In the genomic region with DNA sequence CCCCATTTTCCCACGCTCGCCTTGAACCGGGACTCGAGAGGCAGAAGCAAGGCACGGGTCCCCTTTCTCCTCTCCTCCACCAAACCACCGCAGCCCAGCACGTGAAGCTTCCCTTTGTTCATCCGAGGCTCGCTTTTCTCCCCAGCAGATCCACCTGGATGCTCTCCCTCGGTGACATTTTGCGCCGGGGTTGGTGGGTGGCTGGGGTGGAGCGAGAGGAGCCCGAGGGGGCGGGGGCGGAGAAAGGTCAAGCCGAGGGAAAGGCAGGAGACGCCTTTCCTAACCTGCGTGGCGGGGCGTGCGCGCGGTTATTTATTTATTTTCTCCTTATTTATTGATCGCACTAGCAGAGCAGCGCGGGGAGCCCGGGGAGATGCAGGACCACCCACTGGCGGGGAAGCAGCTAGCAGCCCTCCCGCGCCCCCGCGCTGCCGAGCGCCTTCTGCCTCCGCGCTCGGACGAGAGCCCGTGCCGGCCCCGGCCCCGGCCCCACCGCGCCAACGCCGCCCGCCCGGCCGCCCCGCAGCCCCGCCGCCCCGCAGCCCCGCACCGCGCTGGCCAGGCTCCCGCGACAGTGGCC, we compare ENCODE assay signal across 8 cellular contexts. TPM values are rescaled to one million over a fixed set of nuclear protein-coding genes. Genes with fewer than 3 reads are reported as not detected.
A peak's percentile ranks its signal among the peaks of the same experiment; 100 is the strongest.
DNase-seq lines count a peak whose midpoint lies in the region; ATAC-seq, FAIRE-seq and TF ChIP-seq lines count a peak whose summit lies in the region.

A gene (plus strand): TSS at position 280 of the 580 bp plus-strand sequence.

- H3K9me3 ChIP-seq in H1 (ENCODE audit: insufficient read depth in 2 of 2, low read depth in 1 of 2, low read length in 1 of 2) = no peaks in the 10 kb centered on the region

- H2AFZ ChIP-seq in H1 (ENCODE audit: low read length) = peak within 1 kb of the TSS; percentile 46

- CTCF ChIA-PET in H1 (lab: Charles Lee; ENCODE audit: partially characterized antibody) = interaction anchor here (0.8 to 2.0 kb wide), 9 partner anchors 9 to 453 kb away, joined by 3 to 11 read pairs (median 3); no protein-coding TSS in a partner anchor

- H2BK12ac ChIP-seq in H1 (ENCODE audit: low read depth, low read length) = peak within 1 kb of the TSS; percentile 18; the same call in 1 of the 2 replicates

- 2% methylated on average over 35 of the region's 59 CpGs; no CpG with 5 or more reads in 1 of the 2 experiments for WGBS in H1 (ENCODE audit: extremely low coverage in 1 of 2, insufficient coverage in 1 of 2, insufficient read length in 1 of 2, insufficient replicate concordance in 2 of 2, low coverage in 1 of 2, low lambda C conversion rate in 2 of 2, missing lambda C conversion rate in 1 of 2), 2 experiments

- no peak within 1 kb of the TSS for H3K27ac ChIP-seq in H1 (ENCODE audit: low read depth, low read length)

- TF ChIP-seq CTCF in H1 (IDR thresholded peaks at IDR 0.05; ENCODE audit: control extremely low read depth in 1 of 3, insufficient read depth in 1 of 3, low read depth in 1 of 3, low read length in 3 of 3) = no peak

- H4K5ac ChIP-seq in H1 (ENCODE audit: insufficient read length, low read depth, low read length) = peak within 1 kb of the TSS; percentile 68

- H4K20me1 ChIP-seq in H1 (replicated peaks in 1 of 2; ENCODE audit: control insufficient read depth in 1 of 2, insufficient read depth in 2 of 2, low read length in 2 of 2) = no peaks in the 10 kb centered on the region

- H3K36me3 ChIP-seq in H1 (ENCODE audit: control insufficient read depth in 2 of 4, insufficient read depth in 4 of 4, low read length in 3 of 4) = peaks cover 0 to 3% (median 0%) of the 10 kb centered on the region in 4 experiments; a peak in 2 of 8 replicates

- peak within 1 kb of the TSS; percentile 37 to 55 (median 44) for H3K9ac ChIP-seq in H1 (replicated peaks in 1 of 4; ENCODE audit: extremely low read depth in 1 of 4, low read depth in 3 of 4, low read length in 3 of 4)

- H2BK5ac ChIP-seq in H1 (ENCODE audit: low read depth, low read length) = peak within 1 kb of the TSS; percentile 27; the same call in 1 of the 2 replicates

- H3K79me2 ChIP-seq in H1 (ENCODE audit: control insufficient read depth in 1 of 2, insufficient read depth in 2 of 2, low read length in 2 of 2) = peaks cover 0 to 29% of the 10 kb centered on the region in 2 experiments; a peak in 2 of 4 replicates

- TF ChIP-seq POLR2A in H1 (IDR thresholded peaks at IDR 0.05; ENCODE audit: control extremely low read depth in 1 of 2, low read depth in 2 of 2, low read length in 2 of 2) = no peak

- peak within 1 kb of the TSS; percentile 32 for H3K56ac ChIP-seq in H1 (replicated peaks; ENCODE audit: insufficient read length, low read depth, low read length)

- H3K4me2 ChIP-seq in H1 (ENCODE audit: insufficient read depth in 1 of 2, low read depth in 2 of 2, low read length in 2 of 2) = peak within 1 kb of the TSS; percentile 63 to 93

- in situ Hi-C loops in KBM-7 (cut with MboI; ENCODE audit: low pct_unique_long_range_greater_than_20kb, low sequenced_read_pairs) = no loop called here

- peak within 1 kb of the TSS; percentile 63; the same call in 1 of the 2 replicates for H3K18ac ChIP-seq in H1 (ENCODE audit: extremely low read depth, low read length)

- FAIRE-seq in H1 (lab: Jason Lieb, UNC) = no peak

- ATAC-seq in HG02759 (IDR thresholded peaks at IDR 0.05; ENCODE audit: unreplicated experiment) = peak; percentile 48

- 0 out of 2 replicates have a peak within 1 kb of the TSS, but pooled peaks have one; percentile 8 for H2BK20ac ChIP-seq in H1 (ENCODE audit: low read length)

- H3K23ac ChIP-seq in H1 (ENCODE audit: insufficient read length) = no peak within 1 kb of the TSS

- peaks cover 12% of the 10 kb centered on the region for H3K23me2 ChIP-seq in H1 (ENCODE audit: low read depth, low read length)

- peak within 1 kb of the TSS; percentile 61 to 93 (median 84) for H3K4me3 ChIP-seq in H1 (ENCODE audit: extremely low read depth in 1 of 4, insufficient read depth in 2 of 4, low read depth in 3 of 4, low read length in 4 of 4)

- H2BK15ac ChIP-seq in H1 (ENCODE audit: low read length) = peak within 1 kb of the TSS; percentile 48; the same call in 1 of the 2 replicates

- POLR2A ChIA-PET in H1 (lab: Charles Lee; ENCODE audit: partially characterized antibody) = interaction anchor here (0.6 to 1.3 kb wide), 6 partner anchors 8 to 337 kb away, joined by 3 read pairs; no protein-coding TSS in a partner anchor

- H3K27me3 ChIP-seq in H1 (replicated peaks in 1 of 4; ENCODE audit: control insufficient read depth in 3 of 4, extremely low read depth in 1 of 4, insufficient read depth in 3 of 4, low read length in 3 of 4) = peaks cover 0 to 15% (median 8%) of the 10 kb centered on the region in 4 experiments; a peak in 5 of 7 replicates

- H3K14ac ChIP-seq in H1 (ENCODE audit: insufficient read length) = no peak within 1 kb of the TSS

- H4K8ac ChIP-seq in H1 (ENCODE audit: extremely low read depth, insufficient read depth, low read length) = peak within 1 kb of the TSS; percentile 91

- H2BK120ac ChIP-seq in H1 (replicated peaks; ENCODE audit: low read depth, low read length) = no peak within 1 kb of the TSS

- peak within 1 kb of the TSS; percentile 51 for H4K91ac ChIP-seq in H1 (replicated peaks; ENCODE audit: insufficient read length, low read length)

- no peak within 1 kb of the TSS for H2AK5ac ChIP-seq in H1 (ENCODE audit: low read depth, low read length)

- no peak for TF ChIP-seq EP300 in H1 (IDR thresholded peaks at IDR 0.05; ENCODE audit: borderline replicate concordance in 1 of 2, low read depth in 2 of 2, low read length in 2 of 2)

- no peak within 1 kb of the TSS for H3K4ac ChIP-seq in H1 (replicated peaks; ENCODE audit: insufficient read length, low read depth, low read length)

- peaks cover 4% of the 10 kb centered on the region; the same call in 1 of the 2 replicates for H3K79me1 ChIP-seq in H1 (ENCODE audit: low read depth, low read length)

- H3K4me1 ChIP-seq in H1 (replicated peaks in 1 of 4; ENCODE audit: control insufficient read depth in 3 of 4, insufficient read depth in 4 of 4, low read length in 3 of 4) = peaks cover 3 to 11% (median 7%) of the 10 kb centered on the region in 4 experiments

- DNase-seq in NCI-H2171 treated with DMSO at 0.1 percent for 48 hours (lab: John Stamatoyannopoulos, UW) (peak; percentile 40), NCI-H2171 (lab: John Stamatoyannopoulos, UW) (no peak), NCI-H345 (lab: John Stamatoyannopoulos, UW) (peak; percentile 74), H1 (ENCODE audit: low read depth in 1 of 2, low spot score in 2 of 2) (peak in 1 of 2 experiments; percentile 76), myocyte (ENCODE audit: low read depth) (peak; percentile 32), NOMO-1 treated with dmso at 0.1 percent for 144 hours (lab: John Stamatoyannopoulos, UW; ENCODE audit: unreplicated experiment) (no peak), KBM-7 (no peak)

- no peak for TF ChIP-seq RAD21 in H1 (IDR thresholded peaks at IDR 0.05 in 1 of 2, conservative IDR thresholded peaks at IDR 0.05 in 1 of 2; ENCODE audit: low read depth in 2 of 2, low read length in 2 of 2)

TF ChIP-seq in H1, 55 proteins besides CTCF, POLR2A, EP300 and RAD21 (continues in another document):
- TF ChIP-seq SP4 (IDR thresholded peaks at IDR 0.05; ENCODE audit: low read length) (no peak), CEBPB (IDR thresholded peaks at IDR 0.05; ENCODE audit: low read depth, low read length) (no peak), RFX5 (IDR thresholded peaks at IDR 0.05; ENCODE audit: borderline replicate concordance, low read depth, low read length) (no peak), HDAC6 (IDR thresholded peaks at IDR 0.05; ENCODE audit: low read depth, low read length) (no peak), TAF7 (optimal IDR thresholded peaks at IDR 0.05; ENCODE audit: borderline replicate concordance, low read depth, low read length) (peak; percentile 13), EGR1 (IDR thresholded peaks at IDR 0.05; ENCODE audit: borderline replicate concordance, low read depth, low read length) (no peak), FOSL1 (IDR thresholded peaks at IDR 0.05; ENCODE audit: insufficient read depth, low read depth, low read length) (no peak), BRCA1 (IDR thresholded peaks at IDR 0.05; ENCODE audit: low read depth, low read length) (no peak), KDM4A (IDR thresholded peaks at IDR 0.05; ENCODE audit: low read depth, low read length, severe bottlenecking) (peak; percentile 69), RBBP5 (IDR thresholded peaks at IDR 0.05; ENCODE audit: borderline replicate concordance, low read depth, low read length) (no peak), SIRT6 (IDR thresholded peaks at IDR 0.05; ENCODE audit: low read length) (no peak)
- TF ChIP-seq, protein P1, sequence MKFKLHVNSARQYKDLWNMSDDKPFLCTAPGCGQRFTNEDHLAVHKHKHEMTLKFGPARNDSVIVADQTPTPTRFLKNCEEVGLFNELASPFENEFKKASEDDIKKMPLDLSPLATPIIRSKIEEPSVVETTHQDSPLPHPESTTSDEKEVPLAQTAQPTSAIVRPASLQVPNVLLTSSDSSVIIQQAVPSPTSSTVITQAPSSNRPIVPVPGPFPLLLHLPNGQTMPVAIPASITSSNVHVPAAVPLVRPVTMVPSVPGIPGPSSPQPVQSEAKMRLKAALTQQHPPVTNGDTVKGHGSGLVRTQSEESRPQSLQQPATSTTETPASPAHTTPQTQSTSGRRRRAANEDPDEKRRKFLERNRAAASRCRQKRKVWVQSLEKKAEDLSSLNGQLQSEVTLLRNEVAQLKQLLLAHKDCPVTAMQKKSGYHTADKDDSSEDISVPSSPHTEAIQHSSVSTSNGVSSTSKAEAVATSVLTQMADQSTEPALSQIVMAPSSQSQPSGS (IDR thresholded peaks at IDR 0.05; ENCODE audit: low read length) = no peak
- TF ChIP-seq, protein P2, sequence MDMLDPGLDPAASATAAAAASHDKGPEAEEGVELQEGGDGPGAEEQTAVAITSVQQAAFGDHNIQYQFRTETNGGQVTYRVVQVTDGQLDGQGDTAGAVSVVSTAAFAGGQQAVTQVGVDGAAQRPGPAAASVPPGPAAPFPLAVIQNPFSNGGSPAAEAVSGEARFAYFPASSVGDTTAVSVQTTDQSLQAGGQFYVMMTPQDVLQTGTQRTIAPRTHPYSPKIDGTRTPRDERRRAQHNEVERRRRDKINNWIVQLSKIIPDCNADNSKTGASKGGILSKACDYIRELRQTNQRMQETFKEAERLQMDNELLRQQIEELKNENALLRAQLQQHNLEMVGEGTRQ (IDR thresholded peaks at IDR 0.05; ENCODE audit: low read length) = no peak

RNA-seq across cellular contexts. Expression of the gene that starts here (rescaled TPM):
- 7.3 and 7.7 TPM in 2 replicates for total RNA-seq in H1 (2021; fragmentation: NEBNext Ultra II Directional; extraction: Animal tissue kit (Norgen Biotek cat#: 25700))
- 3.0 and 4.6 TPM in 2 replicates for polyA plus RNA-seq in H1 (2011; rRNA removed)
- 3.0 TPM for polyA plus RNA-seq in H1 (2011; cell fraction: cytosol; rRNA removed)
- polyA plus RNA-seq in H1 (2011; cell fraction: nucleus; rRNA removed) = 6.1 TPM
- polyA plus RNA-seq in H1 (2012, experiment 1 of 2) = 4.0 to 8.7 TPM (median 6.5 TPM) in 4 replicates
- polyA plus RNA-seq in H1 (2012, experiment 2 of 2) = 0.46 TPM
- 8.2 TPM for polyA plus RNA-seq in H1 (2013, experiment 1 of 2)
- polyA plus RNA-seq in H1 (2013, experiment 2 of 2) = 8.8 TPM
- 26.4 and 35.4 TPM in 2 replicates for polyA minus RNA-seq in H1 (2011; rRNA and poly(A)+ RNA removed)
- 4.1 TPM for polyA minus RNA-seq in H1 (2011; cell fraction: cytosol; rRNA and poly(A)+ RNA removed)
- 70.9 TPM for polyA minus RNA-seq in H1 (2011; cell fraction: nucleus; rRNA and poly(A)+ RNA removed)
- 2.7 and 5.8 TPM in 2 replicates for total RNA-seq in myocyte
- polyA plus RNA-seq in myocyte (2012) = 0.16 TPM

Comparison
In these comparisons a context has a peak if more than half of its experiments do, and no peak if none do; other contexts are left out.
1. DNase-seq: peak in NCI-H2171 treated with DMSO at 0.1 percent for 48 hours (single experiment), NCI-H345 (single experiment) and myocyte (single experiment); none in NCI-H2171 (single experiment), NOMO-1 treated with dmso at 0.1 percent for 144 hours (single experiment) and KBM-7 (single experiment).